In the genomic region with DNA sequence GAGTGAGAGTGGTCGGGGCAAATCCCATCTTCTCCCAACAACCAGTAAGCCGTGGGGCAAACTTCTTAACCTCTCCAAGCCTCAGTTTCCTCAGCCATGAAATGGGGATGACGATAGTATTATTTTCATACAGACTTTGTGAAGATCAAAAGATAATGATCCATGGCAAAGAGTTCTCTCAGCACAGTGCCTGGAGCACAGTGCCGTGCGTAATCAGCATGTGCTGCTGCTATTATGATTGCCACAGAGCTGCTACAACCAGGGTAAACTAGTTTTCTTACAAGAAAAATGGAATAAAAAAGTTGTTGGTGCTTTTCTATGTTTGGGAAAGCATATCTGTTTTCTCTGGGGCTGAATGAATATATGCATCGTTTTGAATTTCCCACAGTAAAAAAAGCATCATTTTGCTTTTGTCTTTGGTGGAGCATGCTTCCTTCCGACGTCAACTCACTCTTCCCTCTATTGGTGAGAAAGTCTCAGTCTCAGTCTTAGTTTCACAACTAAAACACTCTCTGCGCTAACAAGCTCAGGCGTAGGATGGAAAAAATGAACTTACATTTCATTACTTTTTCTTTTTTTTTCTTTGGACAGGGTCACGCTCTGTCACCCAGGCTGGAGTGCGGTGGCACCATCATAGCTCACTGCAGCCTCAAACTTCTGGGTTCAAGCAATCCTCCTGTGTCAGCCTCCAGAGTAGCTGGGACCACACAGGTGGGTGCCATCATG, we compare ENCODE assay signal across 10 cellular contexts. TPM values are rescaled to one million over a fixed set of nuclear protein-coding genes. Genes with fewer than 3 reads are reported as not detected.
DNase-seq lines count a peak whose midpoint lies in the region; ATAC-seq and TF ChIP-seq lines count a peak whose summit lies in the region.
"Had no signal": no experiment of that assay in that cellular context is flagged by ENCODE, and none has a peak within 500 bp of the region (broad histone marks: within the 10 kb centered on the region; RNA-seq: fewer than 3 reads in every experiment).

No MANE protein-coding gene starts in this region.

- DNase-seq in activated naive CD4-positive, alpha-beta T cell treated with Interleukin-2 at 50 U/mL for 16 hours: peak; percentile 40
- no peak for DNase-seq in activated naive CD4-positive, alpha-beta T cell (lab: John Stamatoyannopoulos, UW)
- DNase-seq in activated B cell treated with CpG ODN at 0.5 μM for 24 hours (no peak), COR-L47 (lab: John Stamatoyannopoulos, UW) (no peak), mammary epithelial cell (no peak), SHP77 treated with DMSO at 0.1 percent for 48 hours (lab: John Stamatoyannopoulos, UW) (no peak)
- DNase-seq in stimulated activated naive CD4-positive, alpha-beta T cell treated with Interleukin-2 at 50 U/mL for 16 hours (lab: John Stamatoyannopoulos, UW): peak; percentile 19
- DNase-seq: colonic mucosa had no signal

- H3K27me3 Mint-ChIP-seq in activated B cell treated with CpG ODN at 0.5 μM for 24 hours: no peaks in the 10 kb centered on the region

- no peaks in the 10 kb centered on the region for H3K9me3 Mint-ChIP-seq in activated B cell treated with CpG ODN at 0.5 μM for 24 hours

- WGBS in mammary epithelial cell (ENCODE audit: low coverage, missing lambda C conversion rate): 97% methylated on average over 12 of the region's 12 CpGs

- no peak overlapping the region for H3K4me3 ChIP-seq in mammary epithelial cell (replicated peaks in 1 of 3; ENCODE audit: insufficient read depth in 1 of 3, low read depth in 2 of 3, low read length in 3 of 3)
- H3K4me3 ChIP-seq: colonic mucosa had no signal

- intact Hi-C loops in activated B cell treated with CpG ODN at 0.5 μM for 24 hours (cut with micrococcal nuclease) (loop anchor here (1.0 to 2.0 kb wide), 7 partner anchors 9 to 174 kb away; partner anchors contain the start of genes CDK5R1, PSMD11 and ZNF207), mammary epithelial cell (cut with micrococcal nuclease) (no loop called here)

- no peak overlapping the region for H3K4me2 ChIP-seq in mammary epithelial cell (ENCODE audit: insufficient read depth, low read depth, low read length)

- peak; percentile 44 for ATAC-seq in HG02763 (IDR thresholded peaks at IDR 0.05; ENCODE audit: unreplicated experiment)
- ATAC-seq in activated B cell treated with CpG ODN at 0.5 μM for 24 hours (ENCODE audit: low read depth): peak; percentile 53

- H3K36me3 Mint-ChIP-seq in activated B cell treated with CpG ODN at 0.5 μM for 24 hours (ENCODE audit: low read depth): no peaks in the 10 kb centered on the region

- H3K4me1 Mint-ChIP-seq in activated B cell treated with CpG ODN at 0.5 μM for 24 hours: peaks cover 79% of the 10 kb centered on the region

- in situ Hi-C loops in mammary epithelial cell (cut with MboI; ENCODE audit: low sequenced_read_pairs in 2 of 2): no loop called here

- H3K27ac ChIP-seq in mammary epithelial cell (ENCODE audit: insufficient read depth, low read depth, low read length): no peak overlapping the region
- H3K27ac ChIP-seq: colonic mucosa, parathyroid adenoma had no signal

- no peaks in the 10 kb centered on the region for H4K20me1 ChIP-seq in mammary epithelial cell (ENCODE audit: insufficient read depth, low read length)

- dilution Hi-C loops in mammary epithelial cell (cut with HindIII; ENCODE audit: low sequenced_read_pairs): no loop called here

- peaks cover 10% of the 10 kb centered on the region for H3K4me1 ChIP-seq in mammary epithelial cell (ENCODE audit: insufficient read depth, low read length)

- no peaks in the 10 kb centered on the region for H3K9me3 ChIP-seq in mammary epithelial cell (replicated peaks; ENCODE audit: insufficient read depth, low read length)
- H3K9me3 ChIP-seq: colonic mucosa had no signal

- H2AFZ ChIP-seq in mammary epithelial cell (ENCODE audit: low read depth, low read length): no peak overlapping the region
- H2AFZ ChIP-seq: parathyroid adenoma had no signal

- no peaks in the 10 kb centered on the region for H3K79me2 ChIP-seq in mammary epithelial cell (ENCODE audit: insufficient read depth, low read length)
- H3K79me2 ChIP-seq: parathyroid adenoma had no signal

- no peak for TF ChIP-seq CTCF in activated B cell treated with CpG ODN at 0.5 μM for 24 hours (IDR thresholded peaks at IDR 0.05)
- TF ChIP-seq CTCF in mammary epithelial cell (conservative IDR thresholded peaks at IDR 0.05 in 1 of 2, IDR thresholded peaks at IDR 0.05 in 1 of 2; ENCODE audit: extremely low read depth in 1 of 2, insufficient read depth in 1 of 2, low read depth in 1 of 2, low read length in 2 of 2): no peak

- H3K36me3 ChIP-seq in mammary epithelial cell (ENCODE audit: insufficient read depth, low read length): no peaks in the 10 kb centered on the region
- H3K36me3 ChIP-seq: colonic mucosa had no signal

- POLR2A ChIA-PET in activated B cell treated with CpG ODN at 0.5 μM for 24 hours (lab: Charles Lee): interaction anchor here (0.6 to 4.3 kb wide), 22 partner anchors 9 to 1204 kb away, joined by 3 to 90 read pairs (median 9); partner anchors contain the start of genes CDK5R1 and PSMD11

- H3K4me3 Mint-ChIP-seq in activated B cell treated with CpG ODN at 0.5 μM for 24 hours: peak overlapping the region; percentile 48

- peak overlapping the region; percentile 93 for H3K27ac Mint-ChIP-seq in activated B cell treated with CpG ODN at 0.5 μM for 24 hours

- BruUV-seq in mammary epithelial cell (replicated peaks; lab: Mats Ljungman, UMichigan): no TSS peak

- no peak overlapping the region for H3K9ac ChIP-seq in mammary epithelial cell (ENCODE audit: insufficient read depth, low read length)
- H3K9ac ChIP-seq: parathyroid adenoma had no signal

- CTCF ChIA-PET in activated B cell treated with CpG ODN at 0.5 μM for 24 hours (lab: Charles Lee) (interaction anchor here (1.3 to 2.5 kb wide), 10 partner anchors 9 to 84 kb away, joined by 4 to 20 read pairs (median 6); partner anchors contain the start of genes CDK5R1 and PSMD11), mammary epithelial cell (lab: Charles Lee; ENCODE audit: low non-redundant PET) (no interaction called here)

- H3K27me3 ChIP-seq in mammary epithelial cell (ENCODE audit: insufficient read depth, low read length): no peaks in the 10 kb centered on the region
- H3K27me3 ChIP-seq: colonic mucosa had no signal

RNA-seq across cellular contexts. Expression of gene CDK5R1, which starts 37.2 kb away (rescaled TPM):
- total RNA-seq in activated B cell treated with CpG ODN at 0.5 μM for 24 hours (9.3 and 9.6 TPM in 2 replicates), mammary epithelial cell (1 to 10 TPM; 1.7 to 4.9 TPM)
- 2.6 TPM for polyA plus RNA-seq in mammary epithelial cell
- 10.1 TPM for polyA minus RNA-seq in mammary epithelial cell

Comparison
In these comparisons a context has a peak if more than half of its experiments do, and no peak if none do; other contexts are left out.
1. DNase-seq: peak in activated naive CD4-positive, alpha-beta T cell treated with Interleukin-2 at 50 U/mL for 16 hours (single experiment) and stimulated activated naive CD4-positive, alpha-beta T cell treated with Interleukin-2 at 50 U/mL for 16 hours (single experiment); none in activated naive CD4-positive, alpha-beta T cell (0 of 4), activated B cell treated with CpG ODN at 0.5 μM for 24 hours (single experiment), COR-L47 (single experiment), mammary epithelial cell (single experiment) and SHP77 treated with DMSO at 0.1 percent for 48 hours (single experiment).